Comparison of ENCODE assay signal across 8 cellular contexts in genomic region chr4:3879681-3880594, GRCh38.
DNase-seq lines count a peak whose midpoint lies in the region; ATAC-seq and TF ChIP-seq lines count a peak whose summit lies in the region.

No MANE protein-coding gene starts in this region.

- no peak overlapping the region for H3K4me2 ChIP-seq in DND-41 (ENCODE audit: insufficient read depth, low read length)
- peak overlapping the region; percentile 49; the same call in 1 of the 2 replicates for H3K4me2 ChIP-seq in MM.1S (ENCODE audit: low read depth, low read length)
- no peak overlapping the region for H3K4me2 ChIP-seq in neural cell (ENCODE audit: low read length)

- POLR2A ChIA-PET in HEK293T (lab: Yijun Ruan, JAX), result interaction anchor here (1.0 to 1.3 kb wide), 3 partner anchors 114 to 135 kb away, joined by 3 to 5 read pairs (median 3); no protein-coding TSS in a partner anchor

- CTCF ChIA-PET in HEK293T (lab: Yijun Ruan, JAX), result interaction anchor here (0.5 to 2.1 kb wide), 16 partner anchors 10 to 798 kb away, joined by 3 to 14 read pairs (median 4); no protein-coding TSS in a partner anchor

- no peak overlapping the region for H3K9ac ChIP-seq in DND-41 (ENCODE audit: low read depth, low read length)
- H3K9ac ChIP-seq in MM.1S (ENCODE audit: low read length), result no peak overlapping the region
- peak overlapping the region; percentile 29 for H3K9ac ChIP-seq in neural cell (ENCODE audit: low read length)

- no peak for DNase-seq in DND-41
- DNase-seq in MM.1S, result no peak
- DNase-seq in central memory CD4-positive, alpha-beta T cell, result peak; percentile 4
- no peak for DNase-seq in HEK293T (ENCODE audit: extremely low spot score)
- DNase-seq in NOMO-1 treated with dmso at 0.1 percent for 144 hours (lab: John Stamatoyannopoulos, UW; ENCODE audit: unreplicated experiment), result no peak
- DNase-seq in NCI-H2107 treated with DMSO at 0.1 percent for 48 hours (lab: John Stamatoyannopoulos, UW; ENCODE audit: unreplicated experiment), result no peak

- H3K4me1 ChIP-seq in DND-41 (ENCODE audit: insufficient read depth, low read length) (no peaks in the 10 kb centered on the region), MM.1S (ENCODE audit: low read length) (peaks cover 21% of the 10 kb centered on the region)

- peak; percentile 44; the same call in 1 of the 3 replicates for ATAC-seq in DND-41 (ENCODE audit: insufficient read depth, low read depth)
- ATAC-seq in GM21390 (IDR thresholded peaks at IDR 0.05; ENCODE audit: unreplicated experiment), result no peak

- H2AFZ ChIP-seq in DND-41 (ENCODE audit: low read depth, low read length), result no peak overlapping the region
- no peak overlapping the region for H2AFZ ChIP-seq in MM.1S (ENCODE audit: low read length)
- no peak overlapping the region for H2AFZ ChIP-seq in neural cell (ENCODE audit: low read depth, low read length)

- no peak for TF ChIP-seq CTCF in DND-41 (IDR thresholded peaks at IDR 0.05; ENCODE audit: borderline replicate concordance, extremely low read depth, low read length, poor library complexity, severe bottlenecking)
- no peak for TF ChIP-seq CTCF in MM.1S (IDR thresholded peaks at IDR 0.05; ENCODE audit: low read length)
- TF ChIP-seq CTCF in neural cell (IDR thresholded peaks at IDR 0.05; ENCODE audit: poor library complexity, severe bottlenecking), result no peak

- TF ChIP-seq RAD21 in neural cell (conservative IDR thresholded peaks at IDR 0.05), result no peak

- no peaks in the 10 kb centered on the region for H3K79me2 ChIP-seq in DND-41 (ENCODE audit: insufficient read depth, low read length)
- no peaks in the 10 kb centered on the region for H3K79me2 ChIP-seq in MM.1S (ENCODE audit: low read length)
- no peaks in the 10 kb centered on the region for H3K79me2 ChIP-seq in neural cell (replicated peaks; ENCODE audit: insufficient read depth, low read length)

- H3K36me3 ChIP-seq in DND-41 (ENCODE audit: insufficient read depth, low read length) (no peaks in the 10 kb centered on the region), MM.1S (replicated peaks; ENCODE audit: insufficient read depth, low read length) (no peaks in the 10 kb centered on the region), neural cell (ENCODE audit: insufficient read depth, low read length) (no peaks in the 10 kb centered on the region)

- H3K4me3 ChIP-seq in DND-41 (ENCODE audit: low read depth in 1 of 2, low read length in 2 of 2) (no peak overlapping the region), MM.1S (ENCODE audit: low read length) (no peak overlapping the region), neural cell (ENCODE audit: low read length) (peak overlapping the region; percentile 58)

- H3K27me3 ChIP-seq in DND-41 (ENCODE audit: insufficient read depth, low read length, poor library complexity) (peaks cover 15% of the 10 kb centered on the region), MM.1S (replicated peaks; ENCODE audit: insufficient read depth, low read length) (peaks cover 64% of the 10 kb centered on the region), neural cell (ENCODE audit: insufficient read depth, low read depth, low read length) (peaks cover 4% of the 10 kb centered on the region)

- H3F3A ChIP-seq in MM.1S (ENCODE audit: insufficient read depth, low read length) (no peaks in the 10 kb centered on the region), neural cell (ENCODE audit: insufficient read depth, low read length, poor library complexity, severe bottlenecking) (no peaks in the 10 kb centered on the region)

- H4K20me1 ChIP-seq in DND-41 (ENCODE audit: insufficient read depth, low read length) (0 out of 2 replicates have a peak, but pooled peaks cover 4% of the 10 kb centered on the region), MM.1S (ENCODE audit: insufficient read depth, low read length) (no peaks in the 10 kb centered on the region), neural cell (ENCODE audit: insufficient read depth) (no peaks in the 10 kb centered on the region)

- H3K9me2 ChIP-seq in MM.1S (replicated peaks; ENCODE audit: insufficient read depth, low read length) (no peaks in the 10 kb centered on the region), neural cell (ENCODE audit: insufficient read depth, low read length) (no peaks in the 10 kb centered on the region)

- TF ChIP-seq EP300 in neural cell (conservative IDR thresholded peaks at IDR 0.05; ENCODE audit: poor library complexity, severe bottlenecking), result no peak

- peaks cover 6% of the 10 kb centered on the region for H3K9me3 ChIP-seq in DND-41 (ENCODE audit: insufficient read depth, low read length, severe bottlenecking)
- H3K9me3 ChIP-seq in MM.1S (replicated peaks; ENCODE audit: insufficient read depth, low read length), result no peaks in the 10 kb centered on the region
- H3K9me3 ChIP-seq in neural cell (ENCODE audit: low read length), result no peaks in the 10 kb centered on the region

- H3K27ac ChIP-seq in DND-41 (ENCODE audit: low read length) (no peak overlapping the region), MM.1S (ENCODE audit: low read length) (no peak overlapping the region), neural cell (ENCODE audit: low read length) (no peak overlapping the region)

TF ChIP-seq in neural cell, 6 proteins besides CTCF, POLR2A, EP300 and RAD21:
- no peak for TF ChIP-seq REST (IDR thresholded peaks at IDR 0.05; ENCODE audit: borderline replicate concordance)
- TF ChIP-seq SMC3 (conservative IDR thresholded peaks at IDR 0.05; ENCODE audit: poor library complexity), result no peak
- TF ChIP-seq EZH2 (IDR thresholded peaks at IDR 0.05; ENCODE audit: borderline replicate concordance, insufficient read depth, low read length, poor library complexity, severe bottlenecking), result no peak
- no peak for TF ChIP-seq POLR2AphosphoS5 (IDR thresholded peaks at IDR 0.05)
- TF ChIP-seq MXI1 (conservative IDR thresholded peaks at IDR 0.05; ENCODE audit: poor library complexity, severe bottlenecking), result no peak
- TF ChIP-seq TAF1 (IDR thresholded peaks at IDR 0.05; ENCODE audit: low read depth), result no peak

TF ChIP-seq in HEK293T, 16 proteins besides CTCF, POLR2A, EP300 and RAD21:
- no peak for TF ChIP-seq HDGF (IDR thresholded peaks at IDR 0.05; ENCODE audit: borderline replicate concordance)
- TF ChIP-seq SP1 (IDR thresholded peaks at IDR 0.05), result no peak
- no peak for TF ChIP-seq FOXA1 (IDR thresholded peaks at IDR 0.05)
- TF ChIP-seq TARDBP (IDR thresholded peaks at IDR 0.05), result no peak
- TF ChIP-seq ELF4 (IDR thresholded peaks at IDR 0.05), result no peak
- no peak for TF ChIP-seq NFRKB (IDR thresholded peaks at IDR 0.05)
- TF ChIP-seq BHLHE40 (IDR thresholded peaks at IDR 0.05; ENCODE audit: borderline replicate concordance), result no peak
